In the genomic region with DNA sequence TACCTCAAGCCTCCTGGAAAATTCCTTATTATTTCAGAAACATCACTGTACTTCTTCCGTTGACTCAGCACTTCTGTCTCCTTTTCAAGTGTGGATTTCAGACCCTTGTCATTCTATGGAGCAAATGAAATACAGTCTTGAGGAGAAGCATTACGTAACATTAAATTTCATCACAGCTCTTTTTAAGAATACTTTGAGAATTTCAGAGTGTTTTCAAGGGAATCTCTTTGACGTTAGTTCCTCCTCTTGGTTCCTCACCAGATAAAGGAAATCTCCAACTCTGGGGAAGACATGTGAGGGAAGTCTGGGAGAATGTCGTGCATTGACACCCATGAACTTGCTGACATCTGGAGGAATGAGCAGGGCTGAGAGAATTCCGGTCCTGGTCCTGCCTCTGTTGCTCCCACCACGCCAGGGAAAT, we compare ENCODE assay signal across 17 cellular contexts. TPM values are rescaled to one million over a fixed set of nuclear protein-coding genes. Genes with fewer than 3 reads are reported as not detected.
DNase-seq lines count a peak whose midpoint lies in the region; TF ChIP-seq lines count a peak whose summit lies in the region.
"Had no signal": no experiment of that assay in that cellular context is flagged by ENCODE, and none has a peak within 500 bp of the region (broad histone marks: within the 10 kb centered on the region; RNA-seq: fewer than 3 reads in every experiment).

No MANE protein-coding gene starts in this region.

- H3K4me2 ChIP-seq in OCI-LY7 (ENCODE audit: low read length), result no peak overlapping the region
- H3K4me2 ChIP-seq: PC-9 had no signal

- H3K4me1 ChIP-seq in OCI-LY7 (ENCODE audit: insufficient read depth, low read length, poor library complexity, severe bottlenecking), result no peaks in the 10 kb centered on the region
- H3K4me1 ChIP-seq: parathyroid adenoma had no signal

- no peak overlapping the region for H3K4me3 ChIP-seq in OCI-LY7 (ENCODE audit: low read depth, low read length, poor library complexity, severe bottlenecking)
- H3K4me3 ChIP-seq: PC-9, stomach had no signal

- H3K27me3 Mint-ChIP-seq in nephron progenitor cell (ENCODE audit: low read depth, poor library complexity), result no peaks in the 10 kb centered on the region
- peaks cover 47% of the 10 kb centered on the region for H3K27me3 Mint-ChIP-seq in progenitor cell of endocrine pancreas

- no peak overlapping the region for H2AFZ ChIP-seq in OCI-LY7 (ENCODE audit: low read length)
- H2AFZ ChIP-seq: parathyroid adenoma, PC-9 had no signal

- CTCF ChIA-PET in OCI-LY7 (lab: Charles Lee; ENCODE audit: unreplicated experiment), result no interaction called here

- H3K9me3 Mint-ChIP-seq in nephron progenitor cell, result no peaks in the 10 kb centered on the region
- H3K9me3 Mint-ChIP-seq in progenitor cell of endocrine pancreas (ENCODE audit: low read depth), result no peaks in the 10 kb centered on the region

- peak overlapping the region; percentile 49 for H3K27ac Mint-ChIP-seq in nephron progenitor cell
- no peak overlapping the region for H3K27ac Mint-ChIP-seq in progenitor cell of endocrine pancreas

- no peaks in the 10 kb centered on the region for H3K9me3 ChIP-seq in OCI-LY7 (ENCODE audit: low read length)
- H3K9me3 ChIP-seq: stomach had no signal

- no TSS peak for BruUV-seq in OCI-LY7 (replicated peaks; lab: Mats Ljungman, UMichigan)

- H3K36me3 Mint-ChIP-seq in nephron progenitor cell (ENCODE audit: low read depth) (peaks cover 26% of the 10 kb centered on the region), progenitor cell of endocrine pancreas (ENCODE audit: insufficient read depth) (no peaks in the 10 kb centered on the region)

- POLR2A ChIA-PET in OCI-LY7 (lab: Charles Lee), result no interaction called here

- no peak overlapping the region for H3K27ac ChIP-seq in OCI-LY7 (ENCODE audit: low read depth, low read length, poor library complexity, severe bottlenecking)
- H3K27ac ChIP-seq: epithelial cell of prostate, parathyroid adenoma, PC-9, stomach, WERI-Rb-1 had no signal

- no peaks in the 10 kb centered on the region for H3K79me2 ChIP-seq in OCI-LY7 (ENCODE audit: insufficient read depth, low read depth, low read length)

- TF ChIP-seq CTCF in nephron progenitor cell (IDR thresholded peaks at IDR 0.05) (no peak), progenitor cell of endocrine pancreas (IDR thresholded peaks at IDR 0.05; ENCODE audit: unreplicated experiment) (no peak), OCI-LY7 (conservative IDR thresholded peaks at IDR 0.05; ENCODE audit: low read length) (no peak)

- H3K36me3 ChIP-seq in OCI-LY7 (ENCODE audit: insufficient read depth, low read length), result no peaks in the 10 kb centered on the region
- H3K36me3 ChIP-seq: stomach, WERI-Rb-1 had no signal

- H3K4me3 Mint-ChIP-seq in nephron progenitor cell (no peak overlapping the region), progenitor cell of endocrine pancreas (ENCODE audit: low read depth) (no peak overlapping the region)

- no peaks in the 10 kb centered on the region for H3K9me2 ChIP-seq in OCI-LY7 (ENCODE audit: insufficient read depth, low read length)

- no peaks in the 10 kb centered on the region for H4K20me1 ChIP-seq in OCI-LY7 (ENCODE audit: insufficient read depth, low read length)

- intact Hi-C loops in OCI-LY7 (cut with micrococcal nuclease; ENCODE audit: unreplicated experiment), result no loop called here

- peak; percentile 34 for DNase-seq in GM03348 (ENCODE audit: low spot score)
- DNase-seq in NCI-H226, result peak; percentile 16
- peak; percentile 54 for DNase-seq in fibroblast of gingiva (ENCODE audit: low read depth)
- DNase-seq in nephron progenitor cell, result no peak
- no peak for DNase-seq in progenitor cell of endocrine pancreas (ENCODE audit: low spot score, unreplicated experiment)
- no peak for DNase-seq in COR-L47 (lab: John Stamatoyannopoulos, UW)
- no peak for DNase-seq in OCI-LY7 (ENCODE audit: low spot score)
- DNase-seq in NCI-H1930 (lab: John Stamatoyannopoulos, UW), result no peak
- DNase-seq: DMS153; kidney; PC-9; stimulated activated CD4-positive, alpha-beta T cell treated with anti-CD3 and anti-CD28 coated beads, Interleukin-15, amount 100 ng/mL, for 24 hours; stomach; SW 1271; WERI-Rb-1 had no signal

- H3K4me1 Mint-ChIP-seq in nephron progenitor cell (peaks cover 36% of the 10 kb centered on the region), progenitor cell of endocrine pancreas (ENCODE audit: low read depth) (no peaks in the 10 kb centered on the region)

RNA-seq across cellular contexts. Expression of a gene that starts 32.3 kb away (rescaled TPM):
- total RNA-seq in progenitor cell of endocrine pancreas (2.9 and 4.7 TPM in 2 replicates), OCI-LY7 (2022) (3.4 and 4.1 TPM in 2 replicates)
- total RNA-seq in OCI-LY7 (2014; rRNA removed; shearing (Covaris generic)), result 0.59 and 1.4 TPM in 2 replicates

Comparison
In these comparisons a context has a peak if more than half of its experiments do, and no peak if none do; other contexts are left out.
1. DNase-seq: peak in GM03348 (single experiment), NCI-H226 (single experiment) and fibroblast of gingiva (single experiment); none in nephron progenitor cell (single experiment), progenitor cell of endocrine pancreas (single experiment), COR-L47 (single experiment), OCI-LY7 (single experiment) and NCI-H1930 (0 of 2).